Comparison of ENCODE assay signal across 1 cellular context in genomic region chr1:168225476-168226190, GRCh38.
TF ChIP-seq lines count a peak whose summit lies in the region.

Gene SFT2D2, plus strand, starts transcription at chr1:168226004. Its CDS starts 76 bp downstream, at chr1:168226080.

TF ChIP-seq in K562, 482 proteins besides CTCF, POLR2A, EP300 and RAD21 (continued from another document and continues in another):
- TF ChIP-seq ASH1L (IDR thresholded peaks at IDR 0.05; ENCODE audit: borderline replicate concordance, low read depth, partially characterized antibody) (no peak), LEF1 (IDR thresholded peaks at IDR 0.05) (no peak), ZNF436 (CRISPR knock-in tag; IDR thresholded peaks at IDR 0.05) (no peak), TCF3 (CRISPR knock-in tag; IDR thresholded peaks at IDR 0.05) (peak; percentile 44), ZNF583 (CRISPR knock-in tag; IDR thresholded peaks at IDR 0.05) (peak; percentile 94), CBX8 (IDR thresholded peaks at IDR 0.05; ENCODE audit: borderline replicate concordance, extremely low read depth, low read depth, low read length, poor library complexity, severe bottlenecking) (no peak), NCOA1 (IDR thresholded peaks at IDR 0.05; ENCODE audit: low read depth) (0 out of 2 replicates have a peak, but pooled peaks have one; percentile 39), MNT (conservative IDR thresholded peaks at IDR 0.05) (peak; percentile 94 to 95), ARNT (IDR thresholded peaks at IDR 0.05) (0 out of 4 replicates have a peak, but pooled peaks of 1 of the 2 experiments have one; percentile 61), CHCHD3 (CRISPR knock-in tag; IDR thresholded peaks at IDR 0.05) (no peak), NCOR1 (IDR thresholded peaks at IDR 0.05) (peak; percentile 38), FUS (optimal IDR thresholded peaks at IDR 0.05; ENCODE audit: low read depth, low read length) (no peak), MCM2 (IDR thresholded peaks at IDR 0.05; ENCODE audit: low read depth) (no peak), USF2 (CRISPR knock-in tag; IDR thresholded peaks at IDR 0.05) (no peak), MAFK (IDR thresholded peaks at IDR 0.05; ENCODE audit: low read length) (no peak), TFE3 (CRISPR knock-in tag; IDR thresholded peaks at IDR 0.05) (no peak), TRIM24 (IDR thresholded peaks at IDR 0.05) (no peak), MCM3 (IDR thresholded peaks at IDR 0.05) (no peak), ZFP91 (CRISPR knock-in tag; IDR thresholded peaks at IDR 0.05) (no peak; the same call in 1 of the 2 replicates), POLR2H (tag; IDR thresholded peaks at IDR 0.05; ENCODE audit: low read depth) (peak; percentile 77), BRD9 (IDR thresholded peaks at IDR 0.05; ENCODE audit: low read depth, partially characterized antibody) (peak; percentile 53), PTBP1 (IDR thresholded peaks at IDR 0.05; ENCODE audit: low read depth, low read length) (no peak), ZNF263 (CRISPR knock-in tag; IDR thresholded peaks at IDR 0.05; ENCODE audit: borderline replicate concordance) (peak; percentile 66; the same call in 1 of the 2 replicates), TCF7L2 (IDR thresholded peaks at IDR 0.05; ENCODE audit: low read depth, low read length) (no peak), RFX5 (IDR thresholded peaks at IDR 0.05; ENCODE audit: low read depth, low read length) (no peak), MTA1 (IDR thresholded peaks at IDR 0.05; ENCODE audit: borderline replicate concordance) (0 out of 2 replicates have a peak, but pooled peaks have one; percentile 33), KHSRP (IDR thresholded peaks at IDR 0.05) (no peak), ARHGAP35 (IDR thresholded peaks at IDR 0.05; ENCODE audit: partially characterized antibody) (no peak), CHAMP1 (IDR thresholded peaks at IDR 0.05) (no peak), KDM1A (IDR thresholded peaks at IDR 0.05) (no peak), CBX1 (IDR thresholded peaks at IDR 0.05; ENCODE audit: low read depth) (peak; percentile 97), CCAR2 (IDR thresholded peaks at IDR 0.05; ENCODE audit: low read depth, low read length) (no peak), SAFB (IDR thresholded peaks at IDR 0.05; ENCODE audit: borderline replicate concordance, low read depth, low read length) (no peak), HMG20A (CRISPR knock-in tag; conservative IDR thresholded peaks at IDR 0.05) (no peak), CBFB (CRISPR knock-in tag; IDR thresholded peaks at IDR 0.05) (no peak; the same call in 1 of the 2 replicates), GABPB2 (CRISPR knock-in tag; conservative IDR thresholded peaks at IDR 0.05) (no peak)
- TF ChIP-seq, protein P1, sequence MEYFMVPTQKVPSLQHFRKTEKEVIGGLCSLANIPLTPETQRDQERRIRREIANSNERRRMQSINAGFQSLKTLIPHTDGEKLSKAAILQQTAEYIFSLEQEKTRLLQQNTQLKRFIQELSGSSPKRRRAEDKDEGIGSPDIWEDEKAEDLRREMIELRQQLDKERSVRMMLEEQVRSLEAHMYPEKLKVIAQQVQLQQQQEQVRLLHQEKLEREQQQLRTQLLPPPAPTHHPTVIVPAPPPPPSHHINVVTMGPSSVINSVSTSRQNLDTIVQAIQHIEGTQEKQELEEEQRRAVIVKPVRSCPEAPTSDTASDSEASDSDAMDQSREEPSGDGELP (CRISPR knock-in tag; IDR thresholded peaks at IDR 0.05; ENCODE audit: borderline replicate concordance) = peak; percentile 77
- TF ChIP-seq, protein P2, sequence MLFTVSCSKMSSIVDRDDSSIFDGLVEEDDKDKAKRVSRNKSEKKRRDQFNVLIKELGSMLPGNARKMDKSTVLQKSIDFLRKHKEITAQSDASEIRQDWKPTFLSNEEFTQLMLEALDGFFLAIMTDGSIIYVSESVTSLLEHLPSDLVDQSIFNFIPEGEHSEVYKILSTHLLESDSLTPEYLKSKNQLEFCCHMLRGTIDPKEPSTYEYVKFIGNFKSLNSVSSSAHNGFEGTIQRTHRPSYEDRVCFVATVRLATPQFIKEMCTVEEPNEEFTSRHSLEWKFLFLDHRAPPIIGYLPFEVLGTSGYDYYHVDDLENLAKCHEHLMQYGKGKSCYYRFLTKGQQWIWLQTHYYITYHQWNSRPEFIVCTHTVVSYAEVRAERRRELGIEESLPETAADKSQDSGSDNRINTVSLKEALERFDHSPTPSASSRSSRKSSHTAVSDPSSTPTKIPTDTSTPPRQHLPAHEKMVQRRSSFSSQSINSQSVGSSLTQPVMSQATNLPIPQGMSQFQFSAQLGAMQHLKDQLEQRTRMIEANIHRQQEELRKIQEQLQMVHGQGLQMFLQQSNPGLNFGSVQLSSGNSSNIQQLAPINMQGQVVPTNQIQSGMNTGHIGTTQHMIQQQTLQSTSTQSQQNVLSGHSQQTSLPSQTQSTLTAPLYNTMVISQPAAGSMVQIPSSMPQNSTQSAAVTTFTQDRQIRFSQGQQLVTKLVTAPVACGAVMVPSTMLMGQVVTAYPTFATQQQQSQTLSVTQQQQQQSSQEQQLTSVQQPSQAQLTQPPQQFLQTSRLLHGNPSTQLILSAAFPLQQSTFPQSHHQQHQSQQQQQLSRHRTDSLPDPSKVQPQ (CRISPR knock-in tag; IDR thresholded peaks at IDR 0.05; ENCODE audit: borderline replicate concordance) = no peak
- TF ChIP-seq, protein P3, sequence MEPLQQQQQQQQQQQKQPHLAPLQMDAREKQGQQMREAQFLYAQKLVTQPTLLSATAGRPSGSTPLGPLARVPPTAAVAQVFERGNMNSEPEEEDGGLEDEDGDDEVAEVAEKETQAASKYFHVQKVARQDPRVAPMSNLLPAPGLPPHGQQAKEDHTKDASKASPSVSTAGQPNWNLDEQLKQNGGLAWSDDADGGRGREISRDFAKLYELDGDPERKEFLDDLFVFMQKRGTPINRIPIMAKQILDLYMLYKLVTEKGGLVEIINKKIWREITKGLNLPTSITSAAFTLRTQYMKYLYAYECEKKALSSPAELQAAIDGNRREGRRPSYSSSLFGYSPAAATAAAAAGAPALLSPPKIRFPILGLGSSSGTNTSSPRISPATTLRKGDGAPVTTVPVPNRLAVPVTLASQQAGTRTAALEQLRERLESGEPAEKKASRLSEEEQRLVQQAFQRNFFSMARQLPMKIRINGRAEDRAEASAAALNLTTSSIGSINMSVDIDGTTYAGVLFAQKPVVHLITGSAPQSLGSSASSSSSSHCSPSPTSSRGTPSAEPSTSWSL (CRISPR knock-in tag; IDR thresholded peaks at IDR 0.05; ENCODE audit: borderline replicate concordance) = no peak
- TF ChIP-seq, protein P4, sequence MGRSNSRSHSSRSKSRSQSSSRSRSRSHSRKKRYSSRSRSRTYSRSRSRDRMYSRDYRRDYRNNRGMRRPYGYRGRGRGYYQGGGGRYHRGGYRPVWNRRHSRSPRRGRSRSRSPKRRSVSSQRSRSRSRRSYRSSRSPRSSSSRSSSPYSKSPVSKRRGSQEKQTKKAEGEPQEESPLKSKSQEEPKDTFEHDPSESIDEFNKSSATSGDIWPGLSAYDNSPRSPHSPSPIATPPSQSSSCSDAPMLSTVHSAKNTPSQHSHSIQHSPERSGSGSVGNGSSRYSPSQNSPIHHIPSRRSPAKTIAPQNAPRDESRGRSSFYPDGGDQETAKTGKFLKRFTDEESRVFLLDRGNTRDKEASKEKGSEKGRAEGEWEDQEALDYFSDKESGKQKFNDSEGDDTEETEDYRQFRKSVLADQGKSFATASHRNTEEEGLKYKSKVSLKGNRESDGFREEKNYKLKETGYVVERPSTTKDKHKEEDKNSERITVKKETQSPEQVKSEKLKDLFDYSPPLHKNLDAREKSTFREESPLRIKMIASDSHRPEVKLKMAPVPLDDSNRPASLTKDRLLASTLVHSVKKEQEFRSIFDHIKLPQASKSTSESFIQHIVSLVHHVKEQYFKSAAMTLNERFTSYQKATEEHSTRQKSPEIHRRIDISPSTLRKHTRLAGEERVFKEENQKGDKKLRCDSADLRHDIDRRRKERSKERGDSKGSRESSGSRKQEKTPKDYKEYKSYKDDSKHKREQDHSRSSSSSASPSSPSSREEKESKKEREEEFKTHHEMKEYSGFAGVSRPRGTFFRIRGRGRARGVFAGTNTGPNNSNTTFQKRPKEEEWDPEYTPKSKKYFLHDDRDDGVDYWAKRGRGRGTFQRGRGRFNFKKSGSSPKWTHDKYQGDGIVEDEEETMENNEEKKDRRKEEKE (IDR thresholded peaks at IDR 0.05; ENCODE audit: borderline replicate concordance in 1 of 2, control insufficient read depth in 1 of 2, low read depth in 2 of 2, low read length in 1 of 2) = peak in 1 of 2 experiments; percentile 89; a peak in 2 of 4 replicates
- TF ChIP-seq, protein P5, sequence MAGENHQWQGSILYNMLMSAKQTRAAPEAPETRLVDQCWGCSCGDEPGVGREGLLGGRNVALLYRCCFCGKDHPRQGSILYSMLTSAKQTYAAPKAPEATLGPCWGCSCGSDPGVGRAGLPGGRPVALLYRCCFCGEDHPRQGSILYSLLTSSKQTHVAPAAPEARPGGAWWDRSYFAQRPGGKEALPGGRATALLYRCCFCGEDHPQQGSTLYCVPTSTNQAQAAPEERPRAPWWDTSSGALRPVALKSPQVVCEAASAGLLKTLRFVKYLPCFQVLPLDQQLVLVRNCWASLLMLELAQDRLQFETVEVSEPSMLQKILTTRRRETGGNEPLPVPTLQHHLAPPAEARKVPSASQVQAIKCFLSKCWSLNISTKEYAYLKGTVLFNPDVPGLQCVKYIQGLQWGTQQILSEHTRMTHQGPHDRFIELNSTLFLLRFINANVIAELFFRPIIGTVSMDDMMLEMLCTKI (IDR thresholded peaks at IDR 0.05; ENCODE audit: partially characterized antibody) = no peak
